Comparison of ENCODE assay signal across 18 cellular contexts in genomic region chr14:75191100-75191499, GRCh38.
"Had no signal": no experiment of that assay in that cellular context is flagged by ENCODE, and none has a peak within 500 bp of the region (broad histone marks: within the 10 kb centered on the region; RNA-seq: fewer than 3 reads in every experiment).

No MANE protein-coding gene starts in this region.

- H3K4me3 ChIP-seq: colonic mucosa, esophagus squamous epithelium, lung, pancreas, right lobe of liver, testis, transverse colon had no signal

- H3K27ac Mint-ChIP-seq: nephron; progenitor cell of endocrine pancreas; stimulated activated memory B cell treated with anti-CD40 and anti-IgM and Interleukin-4, amounts not matched to agents 10 μg/mL and 1 μg/mL and 100 μg/mL, for 72 hours; stimulated activated naive CD8-positive, alpha-beta T cell treated with anti-CD3 and anti-CD28 coated beads, Interleukin-15, Interleukin-2, amounts not matched to agents 100 ng/mL and 50 ng/mL, for 24 hours had no signal

- H3K27me3 Mint-ChIP-seq: naive B cell; stimulated activated memory B cell treated with anti-CD40 and anti-IgM and Interleukin-4, amounts not matched to agents 10 μg/mL and 1 μg/mL and 100 μg/mL, for 72 hours had no signal

- H3K9me3 Mint-ChIP-seq: naive B cell; stimulated activated naive CD8-positive, alpha-beta T cell treated with anti-CD3 and anti-CD28 coated beads, Interleukin-15, Interleukin-2, amounts not matched to agents 100 ng/mL and 50 ng/mL, for 24 hours had no signal

- H3K36me3 Mint-ChIP-seq: naive B cell; stimulated activated memory B cell treated with anti-CD40 and anti-IgM and Interleukin-4, amounts not matched to agents 10 μg/mL and 1 μg/mL and 100 μg/mL, for 72 hours had no signal

- H3K4me3 Mint-ChIP-seq: naive B cell; nephron; stimulated activated memory B cell treated with anti-CD40 and anti-IgM and Interleukin-4, amounts not matched to agents 10 μg/mL and 1 μg/mL and 100 μg/mL, for 72 hours; stimulated activated naive CD8-positive, alpha-beta T cell treated with anti-CD3 and anti-CD28 coated beads, Interleukin-15, Interleukin-2, amounts not matched to agents 100 ng/mL and 50 ng/mL, for 24 hours had no signal

- ATAC-seq: pancreas; right lobe of liver; stimulated activated memory B cell treated with anti-CD40 and anti-IgM and Interleukin-4, amounts not matched to agents 10 μg/mL and 1 μg/mL and 100 μg/mL, for 72 hours had no signal

- DNase-seq: colonic mucosa; dermis blood vessel endothelial cell; esophagus squamous epithelium; foreskin fibroblast; hippocampal formation; mesenchymal stem cell; naive B cell; occipital lobe; pancreas; right lobe of liver; stimulated activated CD4-positive, alpha-beta T cell treated with anti-CD3 and anti-CD28 coated beads, Interleukin-4, amount 100 ng/mL, for 24 hours; testis; transverse colon had no signal

- H3K9me3 ChIP-seq: colonic mucosa, esophagus squamous epithelium, pancreas, right lobe of liver, testis, transverse colon had no signal

- H3K36me3 ChIP-seq: colonic mucosa, esophagus squamous epithelium, pancreas, right lobe of liver, transverse colon had no signal

- H3K4me1 Mint-ChIP-seq: nephron had no signal

- H3K4me1 ChIP-seq: esophagus squamous epithelium, testis had no signal

- H3K27ac ChIP-seq: colonic mucosa, esophagus squamous epithelium, pancreas, right lobe of liver, testis, transverse colon had no signal

- H3K27me3 ChIP-seq: colonic mucosa, esophagus squamous epithelium, pancreas, right lobe of liver, testis, transverse colon had no signal
